ENCODE assay signal across 10 cellular contexts in the genomic region with DNA sequence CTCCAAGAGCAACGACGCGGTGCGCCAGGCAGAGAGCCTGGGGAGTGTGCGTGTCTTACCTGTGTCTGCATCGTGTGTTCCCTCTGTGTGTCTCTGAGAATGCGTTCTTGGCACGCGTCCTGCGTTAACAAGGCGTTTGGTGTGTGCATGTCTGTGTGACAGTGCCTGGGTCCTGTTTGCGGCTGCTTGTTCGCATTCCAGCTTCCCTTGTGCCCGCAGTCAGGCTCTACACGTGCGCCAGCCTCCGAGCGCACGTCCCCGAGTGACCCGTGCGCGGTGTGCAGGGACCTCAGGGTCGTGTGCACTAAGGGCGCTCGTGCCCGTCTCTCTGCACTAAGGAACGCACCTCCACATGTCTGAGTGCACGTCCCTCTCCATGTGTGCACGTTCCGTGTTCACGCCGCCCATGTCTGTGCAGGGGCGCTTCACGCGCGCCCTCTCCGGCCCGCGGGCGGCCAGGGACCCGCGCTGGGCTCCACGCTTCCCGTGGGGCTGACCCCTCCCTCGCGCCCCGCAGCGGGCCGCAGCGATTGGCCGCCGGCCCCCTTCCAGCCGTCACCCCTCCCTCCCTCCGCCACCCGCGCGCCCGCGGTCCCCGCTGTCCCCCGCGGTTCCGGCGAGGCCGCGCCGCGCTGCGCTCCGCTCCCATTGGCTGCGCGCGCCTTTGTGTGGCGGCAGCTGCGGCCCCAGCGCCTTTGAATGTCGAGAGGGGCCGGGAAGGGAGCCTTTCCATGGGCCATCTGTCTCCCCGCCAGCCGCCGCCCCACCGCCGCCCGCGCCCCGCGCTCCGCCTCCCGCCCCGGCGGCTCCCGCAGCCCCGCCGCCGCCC.
DNase-seq lines count a peak whose midpoint lies in the region; TF ChIP-seq lines count a peak whose summit lies in the region.
"Had no signal": no experiment of that assay in that cellular context is flagged by ENCODE, and none has a peak within 500 bp of the region (broad histone marks: within the 10 kb centered on the region; RNA-seq: fewer than 3 reads in every experiment).

No MANE protein-coding gene starts in this region.

- H3K27me3 ChIP-seq in neural cell (ENCODE audit: insufficient read depth, low read depth, low read length) (no peaks in the 10 kb centered on the region), osteoblast (ENCODE audit: insufficient read depth, low read length) (peaks cover 66% of the 10 kb centered on the region)

- CTCF ChIA-PET in activated CD4-positive, alpha-beta memory T cell treated with anti-CD3 and anti-CD28 coated beads, Interleukin-2, amount 10 ng/mL, durations not matched to agents 7 days and 5 days (lab: Charles Lee): interaction anchor here (2.4 kb wide), 1 partner anchor 160 kb away, joined by 6 read pairs; a partner anchor contains a TSS

- H3K27ac Mint-ChIP-seq in activated CD4-positive, alpha-beta memory T cell treated with anti-CD3 and anti-CD28 coated beads, Interleukin-2, amount 10 ng/mL, durations not matched to agents 7 days and 5 days: no peak overlapping the region

- no peak for TF ChIP-seq POLR2A in NB4 (IDR thresholded peaks at IDR 0.05; ENCODE audit: extremely low read depth, insufficient read length)

- DNase-seq in DMS53 treated with DMSO at 0.1 percent for 48 hours (lab: John Stamatoyannopoulos, UW; ENCODE audit: unreplicated experiment): peak; percentile 64
- DNase-seq in NB4 (ENCODE audit: low read depth): peak; percentile 51
- DNase-seq in activated CD4-positive, alpha-beta memory T cell treated with anti-CD3 and anti-CD28 coated beads, Interleukin-2, amount 10 ng/mL, durations not matched to agents 7 days and 5 days: peak; percentile 32
- no peak for DNase-seq in fibroblast of the aortic adventitia (ENCODE audit: low read depth)
- DNase-seq in osteoblast (ENCODE audit: insufficient read length, low spot score, missing footprints): no peak
- no peak for DNase-seq in COLO829 (ENCODE audit: low spot score)
- DNase-seq in UCSD-AML1 (lab: John Stamatoyannopoulos, UW; ENCODE audit: unreplicated experiment): no peak

- peak; percentile 72 for TF ChIP-seq EP300 in neural cell (conservative IDR thresholded peaks at IDR 0.05; ENCODE audit: poor library complexity, severe bottlenecking)

- peaks cover 78% of the 10 kb centered on the region for H3K27me3 Mint-ChIP-seq in activated CD4-positive, alpha-beta memory T cell treated with anti-CD3 and anti-CD28 coated beads, Interleukin-2, amount 10 ng/mL, durations not matched to agents 7 days and 5 days

- H3K9me3 ChIP-seq in neural cell (ENCODE audit: low read length): no peaks in the 10 kb centered on the region
- H3K9me3 ChIP-seq in osteoblast (ENCODE audit: low read depth, low read length): no peaks in the 10 kb centered on the region
- H3K9me3 ChIP-seq: neutrophil had no signal

- peak overlapping the region; percentile 89 for H3K27ac ChIP-seq in neural cell (ENCODE audit: low read length)
- no peak overlapping the region for H3K27ac ChIP-seq in osteoblast (ENCODE audit: low read depth, low read length)
- H3K27ac ChIP-seq: neutrophil had no signal

- H3K4me3 Mint-ChIP-seq in activated CD4-positive, alpha-beta memory T cell treated with anti-CD3 and anti-CD28 coated beads, Interleukin-2, amount 10 ng/mL, durations not matched to agents 7 days and 5 days: peak overlapping the region; percentile 68

- no peaks in the 10 kb centered on the region for H4K20me1 ChIP-seq in neural cell (ENCODE audit: insufficient read depth)
- H4K20me1 ChIP-seq in osteoblast (ENCODE audit: insufficient read depth, low read length): no peaks in the 10 kb centered on the region

- H3K9me3 Mint-ChIP-seq in activated CD4-positive, alpha-beta memory T cell treated with anti-CD3 and anti-CD28 coated beads, Interleukin-2, amount 10 ng/mL, durations not matched to agents 7 days and 5 days: no peaks in the 10 kb centered on the region

- H3K4me2 ChIP-seq in neural cell (ENCODE audit: low read length) (peak overlapping the region; percentile 79), osteoblast (ENCODE audit: insufficient read depth, low read length) (no peak overlapping the region)

- POLR2A ChIA-PET in activated CD4-positive, alpha-beta memory T cell treated with anti-CD3 and anti-CD28 coated beads, Interleukin-2, amount 10 ng/mL, durations not matched to agents 7 days and 5 days (lab: Charles Lee): interaction anchor here (1.2 to 2.8 kb wide), 3 partner anchors 9 to 56 kb away, joined by 3 to 13 read pairs (median 3); no protein-coding TSS in a partner anchor

- peaks cover 9% of the 10 kb centered on the region for H3F3A ChIP-seq in neural cell (ENCODE audit: insufficient read depth, low read length, poor library complexity, severe bottlenecking)

- H3K9me2 ChIP-seq in neural cell (ENCODE audit: insufficient read depth, low read length): no peaks in the 10 kb centered on the region

- peaks cover 55% of the 10 kb centered on the region for H3K79me2 ChIP-seq in neural cell (replicated peaks; ENCODE audit: insufficient read depth, low read length)
- H3K79me2 ChIP-seq in osteoblast (ENCODE audit: insufficient read depth, low read length): no peaks in the 10 kb centered on the region

- H3K9ac ChIP-seq in neural cell (ENCODE audit: low read length): peak overlapping the region; percentile 97

- H3K36me3 ChIP-seq in neural cell (ENCODE audit: insufficient read depth, low read length) (no peaks in the 10 kb centered on the region), osteoblast (ENCODE audit: insufficient read depth, low read length) (no peaks in the 10 kb centered on the region)
- H3K36me3 ChIP-seq: neutrophil had no signal

- peak; percentile 48 for TF ChIP-seq RAD21 in neural cell (conservative IDR thresholded peaks at IDR 0.05)

- H2AFZ ChIP-seq in neural cell (ENCODE audit: low read depth, low read length): peak overlapping the region; percentile 7
- H2AFZ ChIP-seq in osteoblast (ENCODE audit: low read length): no peak overlapping the region

- no peak for TF ChIP-seq CTCF in NB4 (IDR thresholded peaks at IDR 0.05; ENCODE audit: low read depth, low read length)
- no peak for TF ChIP-seq CTCF in fibroblast of the aortic adventitia (IDR thresholded peaks at IDR 0.05; ENCODE audit: insufficient read depth, low read length)
- TF ChIP-seq CTCF in neural cell (IDR thresholded peaks at IDR 0.05; ENCODE audit: poor library complexity, severe bottlenecking): peak; percentile 25
- TF ChIP-seq CTCF in osteoblast (IDR thresholded peaks at IDR 0.05; ENCODE audit: extremely low read depth, low read depth, low read length): no peak

- H3K4me1 Mint-ChIP-seq in activated CD4-positive, alpha-beta memory T cell treated with anti-CD3 and anti-CD28 coated beads, Interleukin-2, amount 10 ng/mL, durations not matched to agents 7 days and 5 days: peaks cover 48% of the 10 kb centered on the region

- H3K4me3 ChIP-seq in NB4 (ENCODE audit: low read depth, low read length) (peak overlapping the region; percentile 44), fibroblast of the aortic adventitia (ENCODE audit: low read depth, low read length) (peak overlapping the region; percentile 50), neural cell (ENCODE audit: low read length) (peak overlapping the region; percentile 72), osteoblast (ENCODE audit: insufficient read depth, low read length) (no peak overlapping the region)
- H3K4me3 ChIP-seq: K562 had no signal

- peaks cover 7% of the 10 kb centered on the region for H3K36me3 Mint-ChIP-seq in activated CD4-positive, alpha-beta memory T cell treated with anti-CD3 and anti-CD28 coated beads, Interleukin-2, amount 10 ng/mL, durations not matched to agents 7 days and 5 days (ENCODE audit: low read depth)

- no peaks in the 10 kb centered on the region for H3K4me1 ChIP-seq in osteoblast (ENCODE audit: insufficient read depth, low read length)

TF ChIP-seq in neural cell, 6 proteins besides CTCF, POLR2A, EP300 and RAD21:
- TF ChIP-seq MXI1 (conservative IDR thresholded peaks at IDR 0.05; ENCODE audit: poor library complexity, severe bottlenecking) (peak; percentile 99), SMC3 (conservative IDR thresholded peaks at IDR 0.05; ENCODE audit: poor library complexity) (peak; percentile 43), TAF1 (IDR thresholded peaks at IDR 0.05; ENCODE audit: low read depth) (peak; percentile 82), POLR2AphosphoS5 (IDR thresholded peaks at IDR 0.05) (peak; percentile 79), EZH2 (IDR thresholded peaks at IDR 0.05; ENCODE audit: borderline replicate concordance, insufficient read depth, low read length, poor library complexity, severe bottlenecking) (no peak)
- TF ChIP-seq, protein P1, sequence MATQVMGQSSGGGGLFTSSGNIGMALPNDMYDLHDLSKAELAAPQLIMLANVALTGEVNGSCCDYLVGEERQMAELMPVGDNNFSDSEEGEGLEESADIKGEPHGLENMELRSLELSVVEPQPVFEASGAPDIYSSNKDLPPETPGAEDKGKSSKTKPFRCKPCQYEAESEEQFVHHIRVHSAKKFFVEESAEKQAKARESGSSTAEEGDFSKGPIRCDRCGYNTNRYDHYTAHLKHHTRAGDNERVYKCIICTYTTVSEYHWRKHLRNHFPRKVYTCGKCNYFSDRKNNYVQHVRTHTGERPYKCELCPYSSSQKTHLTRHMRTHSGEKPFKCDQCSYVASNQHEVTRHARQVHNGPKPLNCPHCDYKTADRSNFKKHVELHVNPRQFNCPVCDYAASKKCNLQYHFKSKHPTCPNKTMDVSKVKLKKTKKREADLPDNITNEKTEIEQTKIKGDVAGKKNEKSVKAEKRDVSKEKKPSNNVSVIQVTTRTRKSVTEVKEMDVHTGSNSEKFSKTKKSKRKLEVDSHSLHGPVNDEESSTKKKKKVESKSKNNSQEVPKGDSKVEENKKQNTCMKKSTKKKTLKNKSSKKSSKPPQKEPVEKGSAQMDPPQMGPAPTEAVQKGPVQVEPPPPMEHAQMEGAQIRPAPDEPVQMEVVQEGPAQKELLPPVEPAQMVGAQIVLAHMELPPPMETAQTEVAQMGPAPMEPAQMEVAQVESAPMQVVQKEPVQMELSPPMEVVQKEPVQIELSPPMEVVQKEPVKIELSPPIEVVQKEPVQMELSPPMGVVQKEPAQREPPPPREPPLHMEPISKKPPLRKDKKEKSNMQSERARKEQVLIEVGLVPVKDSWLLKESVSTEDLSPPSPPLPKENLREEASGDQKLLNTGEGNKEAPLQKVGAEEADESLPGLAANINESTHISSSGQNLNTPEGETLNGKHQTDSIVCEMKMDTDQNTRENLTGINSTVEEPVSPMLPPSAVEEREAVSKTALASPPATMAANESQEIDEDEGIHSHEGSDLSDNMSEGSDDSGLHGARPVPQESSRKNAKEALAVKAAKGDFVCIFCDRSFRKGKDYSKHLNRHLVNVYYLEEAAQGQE (IDR thresholded peaks at IDR 0.05; ENCODE audit: borderline replicate concordance): peak; percentile 93

Comparison
In these comparisons a context has a peak if more than half of its experiments do, and no peak if none do; other contexts are left out.
1. DNase-seq: peak in DMS53 treated with DMSO at 0.1 percent for 48 hours (single experiment), NB4 (single experiment) and activated CD4-positive, alpha-beta memory T cell treated with anti-CD3 and anti-CD28 coated beads, Interleukin-2, amount 10 ng/mL, durations not matched to agents 7 days and 5 days (single experiment); none in fibroblast of the aortic adventitia (single experiment), osteoblast (single experiment), COLO829 (single experiment) and UCSD-AML1 (single experiment).